18 cellular contexts compared by ENCODE assay signal in the genomic region with DNA sequence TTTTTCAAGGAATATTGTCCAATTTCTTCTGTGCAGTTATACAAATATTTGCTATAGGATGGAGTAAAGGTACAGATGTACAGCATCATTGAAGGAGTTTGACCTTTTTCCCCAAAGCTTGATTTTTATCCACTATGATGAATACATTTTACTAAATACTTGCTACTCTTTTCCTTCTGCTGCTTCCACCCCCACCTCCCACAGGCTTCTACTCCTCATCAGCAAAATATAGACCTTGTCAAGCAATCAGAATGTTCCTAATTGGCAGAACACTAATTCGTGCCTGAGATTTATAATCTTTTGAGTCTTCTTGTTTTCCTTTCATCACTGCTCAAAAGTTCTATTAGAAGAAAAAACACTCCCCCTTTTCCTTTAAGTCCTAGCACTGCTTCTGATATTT. TPM values are rescaled to one million over a fixed set of nuclear protein-coding genes. Genes with fewer than 3 reads are reported as not detected.
A peak's percentile ranks its signal among the peaks of the same experiment; 100 is the strongest.
DNase-seq lines count a peak whose midpoint lies in the region; ATAC-seq and TF ChIP-seq lines count a peak whose summit lies in the region.
"Had no signal": no experiment of that assay in that cellular context is flagged by ENCODE, and none has a peak within 500 bp of the region (broad histone marks: within the 10 kb centered on the region; RNA-seq: fewer than 3 reads in every experiment).

No MANE protein-coding gene starts in this region.

- BruUV-seq in OCI-LY7 (replicated peaks; lab: Mats Ljungman, UMichigan), result no TSS peak

- H3K4me3 Mint-ChIP-seq in activated T-cell treated with anti-CD3 and anti-CD28 coated beads, Interleukin-2, amount 50 U/mL, for 72 hours, result peak overlapping the region in 1 of 2 donors; percentile 24
- H3K4me3 Mint-ChIP-seq in type B pancreatic cell, result peak overlapping the region; percentile 48
- H3K4me3 Mint-ChIP-seq: stimulated activated effector memory CD8-positive, alpha-beta T cell treated with anti-CD3 and anti-CD28 coated beads, Interleukin-12 subunit alpha, Interleukin-12 subunit beta, amount 100 ng/mL, for 72 hours had no signal

- H3K27me3 Mint-ChIP-seq in activated T-cell treated with anti-CD3 and anti-CD28 coated beads, Interleukin-2, amount 50 U/mL, for 72 hours (ENCODE audit: low read depth), result no peaks in the 10 kb centered on the region
- H3K27me3 Mint-ChIP-seq in type B pancreatic cell, result no peaks in the 10 kb centered on the region

- DNase-seq in activated T-cell treated with anti-CD3 and anti-CD28 coated beads, Interleukin-2, amount 50 U/mL, for 72 hours, result no peak
- DNase-seq in activated T-cell treated with anti-CD3 and anti-CD28 coated beads, Interleukin-2, amount 50 U/mL, for 48 hours, result no peak
- DNase-seq in OCI-LY7 (ENCODE audit: low spot score), result no peak
- no peak for DNase-seq in hepatocyte (ENCODE audit: low spot score)
- no peak for DNase-seq in type B pancreatic cell (ENCODE audit: extremely low spot score, unreplicated experiment)
- no peak for DNase-seq in SW 1271 (lab: John Stamatoyannopoulos, UW)
- DNase-seq in SK-N-DZ (ENCODE audit: low spot score), result no peak
- no peak for DNase-seq in dedifferentiated amniotic fluid mesenchymal stem cell (ENCODE audit: extremely low spot score)
- DNase-seq: activated gamma-delta T cell treated with Interleukin-2 at 50 U/mL for 16 hours, hippocampal formation, IMR-90, kidney, NCI-H187, NCI-H2227 treated with DMSO at 0.1 percent for 48 hours, RPMI8226 had no signal

- H3K27me3 ChIP-seq in hepatocyte, result no peaks in the 10 kb centered on the region
- H3K27me3 ChIP-seq: tibial nerve had no signal

- H3K79me2 ChIP-seq in OCI-LY7 (ENCODE audit: insufficient read depth, low read depth, low read length), result peaks cover 92% of the 10 kb centered on the region
- peaks cover 58% of the 10 kb centered on the region for H3K79me2 ChIP-seq in hepatocyte

- WGBS in hepatocyte (ENCODE audit: low lambda C conversion rate, missing lambda C conversion rate), result 95% methylated on average over 1 of the region's 1 CpG

- H3K4me3 ChIP-seq in OCI-LY7 (ENCODE audit: low read depth, low read length, poor library complexity, severe bottlenecking), result peak overlapping the region; percentile 6
- H3K4me3 ChIP-seq in hepatocyte, result no peak overlapping the region
- H3K4me3 ChIP-seq: tibial nerve had no signal

- H3K9me3 ChIP-seq in OCI-LY7 (ENCODE audit: low read length) (no peaks in the 10 kb centered on the region), hepatocyte (ENCODE audit: low read depth) (no peaks in the 10 kb centered on the region)
- H3K9me3 ChIP-seq: tibial nerve had no signal

- CTCF ChIA-PET in OCI-LY7 (lab: Charles Lee; ENCODE audit: unreplicated experiment), result no interaction called here

- H3K9me2 ChIP-seq in OCI-LY7 (ENCODE audit: insufficient read depth, low read length) (no peaks in the 10 kb centered on the region), hepatocyte (replicated peaks; ENCODE audit: insufficient read depth) (no peaks in the 10 kb centered on the region)

- H4K20me1 ChIP-seq in OCI-LY7 (ENCODE audit: insufficient read depth, low read length), result peaks cover 33% of the 10 kb centered on the region
- no peaks in the 10 kb centered on the region for H4K20me1 ChIP-seq in hepatocyte (ENCODE audit: insufficient read depth, poor library complexity, severe bottlenecking)

- H3K4me1 Mint-ChIP-seq in activated T-cell treated with anti-CD3 and anti-CD28 coated beads, Interleukin-2, amount 50 U/mL, for 72 hours (ENCODE audit: low read depth), result peaks cover 46% of the 10 kb centered on the region
- H3K4me1 Mint-ChIP-seq in type B pancreatic cell (ENCODE audit: unreplicated experiment), result peaks cover 15% of the 10 kb centered on the region

- no peak overlapping the region for H2AFZ ChIP-seq in OCI-LY7 (ENCODE audit: low read length)
- H2AFZ ChIP-seq in hepatocyte, result no peak overlapping the region

- peak overlapping the region; percentile 97 for H3K4me2 ChIP-seq in OCI-LY7 (ENCODE audit: low read length)
- H3K4me2 ChIP-seq in hepatocyte, result peak overlapping the region; percentile 75

- peak overlapping the region; percentile 27 for H3K27ac Mint-ChIP-seq in activated T-cell treated with anti-CD3 and anti-CD28 coated beads, Interleukin-2, amount 50 U/mL, for 72 hours
- H3K27ac Mint-ChIP-seq in type B pancreatic cell, result peak overlapping the region; percentile 34
- H3K27ac Mint-ChIP-seq: stimulated activated effector memory CD8-positive, alpha-beta T cell treated with anti-CD3 and anti-CD28 coated beads, Interleukin-12 subunit alpha, Interleukin-12 subunit beta, amount 100 ng/mL, for 72 hours had no signal

- H3K36me3 ChIP-seq in OCI-LY7 (ENCODE audit: insufficient read depth, low read length) (peaks cover 72% of the 10 kb centered on the region), hepatocyte (replicated peaks; ENCODE audit: insufficient read depth, low read depth) (no peaks in the 10 kb centered on the region)

- ATAC-seq in activated T-cell treated with anti-CD3 and anti-CD28 coated beads, Interleukin-2, amount 50 U/mL, for 72 hours (replicated peaks in 1 of 2), result no peak
- ATAC-seq: stimulated activated effector memory CD8-positive, alpha-beta T cell treated with anti-CD3 and anti-CD28 coated beads, Interleukin-12 subunit alpha, Interleukin-12 subunit beta, amount 100 ng/mL, for 72 hours had no signal

- TF ChIP-seq CTCF in OCI-LY7 (conservative IDR thresholded peaks at IDR 0.05; ENCODE audit: low read length), result no peak
- no peak for TF ChIP-seq CTCF in hepatocyte (IDR thresholded peaks at IDR 0.05; ENCODE audit: poor library complexity)
- TF ChIP-seq CTCF in type B pancreatic cell (conservative IDR thresholded peaks at IDR 0.05), result no peak

- no peak overlapping the region for H3K27ac ChIP-seq in OCI-LY7 (ENCODE audit: low read depth, low read length, poor library complexity, severe bottlenecking)
- H3K27ac ChIP-seq in hepatocyte, result no peak overlapping the region
- H3K27ac ChIP-seq: tibial nerve, VCaP had no signal

- H3K36me3 Mint-ChIP-seq in activated T-cell treated with anti-CD3 and anti-CD28 coated beads, Interleukin-2, amount 50 U/mL, for 72 hours (ENCODE audit: insufficient read depth in 2 of 2), result peaks cover 5 to 23% of the 10 kb centered on the region in 2 donors
- H3K36me3 Mint-ChIP-seq in type B pancreatic cell, result peaks cover 21% of the 10 kb centered on the region

- intact Hi-C loops in OCI-LY7 (cut with micrococcal nuclease; ENCODE audit: unreplicated experiment), result no loop called here

- H3K4me1 ChIP-seq in OCI-LY7 (ENCODE audit: insufficient read depth, low read length, poor library complexity, severe bottlenecking) (peaks cover 41% of the 10 kb centered on the region), hepatocyte (ENCODE audit: insufficient read depth) (peaks cover 14% of the 10 kb centered on the region)

- no peaks in the 10 kb centered on the region for H3K9me3 Mint-ChIP-seq in activated T-cell treated with anti-CD3 and anti-CD28 coated beads, Interleukin-2, amount 50 U/mL, for 72 hours
- no peaks in the 10 kb centered on the region for H3K9me3 Mint-ChIP-seq in type B pancreatic cell
- H3K9me3 Mint-ChIP-seq: stimulated activated effector memory CD8-positive, alpha-beta T cell treated with anti-CD3 and anti-CD28 coated beads, Interleukin-12 subunit alpha, Interleukin-12 subunit beta, amount 100 ng/mL, for 72 hours had no signal

- POLR2A ChIA-PET in OCI-LY7 (lab: Charles Lee), result interaction anchor here (0.6 to 0.8 kb wide), 2 partner anchors 10 to 47 kb away, joined by 3 to 4 read pairs; no protein-coding TSS in a partner anchor

RNA-seq across cellular contexts. Expression of gene THAP9, which starts 3.8 kb away (rescaled TPM):
- total RNA-seq in activated T-cell treated with anti-CD3 and anti-CD28 coated beads, Interleukin-2, amount 50 U/mL, for 72 hours, result 1 to 10 TPM; 4.4 to 4.6 TPM
- total RNA-seq in OCI-LY7 (2014; rRNA removed; shearing (Covaris generic)), result 13.2 and 16.4 TPM in 2 replicates
- total RNA-seq in OCI-LY7 (2022) (10.5 and 19.6 TPM in 2 replicates), hepatocyte (12.5 and 14.0 TPM in 2 replicates), type B pancreatic cell (ENCODE audit: low replicate concordance) (5.3 and 8.4 TPM in 2 replicates)
- polyA plus RNA-seq in hepatocyte, result 1.5 and 2.1 TPM in 2 replicates
- polyA plus RNA-seq in SK-N-DZ (2014; cell fraction: cytosol; rRNA removed), result 8.8 and 13.7 TPM in 2 replicates
- 10.0 and 20.0 TPM in 2 replicates for polyA plus RNA-seq in SK-N-DZ (2014; cell fraction: nucleus; rRNA removed)

RNA-seq across cellular contexts. Expression of gene SEC31A, which starts 5.8 kb away (rescaled TPM):
- total RNA-seq in activated T-cell treated with anti-CD3 and anti-CD28 coated beads, Interleukin-2, amount 50 U/mL, for 72 hours, result 100 to 1,000 TPM; 103 to 106 TPM
- total RNA-seq in OCI-LY7 (2014; rRNA removed; shearing (Covaris generic)), result 80.0 and 93.4 TPM in 2 replicates
- total RNA-seq in OCI-LY7 (2022) (135 and 143 TPM in 2 replicates), hepatocyte (306 and 312 TPM in 2 replicates), type B pancreatic cell (ENCODE audit: low replicate concordance) (233 and 295 TPM in 2 replicates)
- polyA plus RNA-seq in hepatocyte, result 226 and 243 TPM in 2 replicates
- polyA plus RNA-seq in SK-N-DZ (2014; cell fraction: cytosol; rRNA removed), result 66.9 and 98.7 TPM in 2 replicates
- 76.5 and 121 TPM in 2 replicates for polyA plus RNA-seq in SK-N-DZ (2014; cell fraction: nucleus; rRNA removed)
